ENCODE assay signal across 18 cellular contexts in the genomic region with DNA sequence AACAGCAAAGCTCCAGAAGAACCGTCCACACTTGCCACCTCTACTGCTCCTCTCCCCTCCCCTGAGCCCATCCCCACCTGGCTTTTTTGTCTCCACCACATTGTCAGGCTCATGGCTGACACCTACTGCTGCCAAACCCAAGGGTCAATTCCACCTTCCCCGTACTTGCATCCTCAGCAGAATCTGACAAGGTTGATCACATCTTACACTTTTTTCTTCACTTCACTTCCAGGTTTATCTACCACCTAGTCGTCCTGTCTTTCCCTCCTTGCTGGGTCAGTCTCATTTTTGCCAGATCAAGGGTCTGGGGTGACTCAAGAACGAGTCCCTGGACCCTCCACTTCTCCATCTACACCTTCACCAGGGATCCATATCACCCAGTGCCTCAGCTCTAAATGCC. TPM values are rescaled to one million over a fixed set of nuclear protein-coding genes. Genes with fewer than 3 reads are reported as not detected.
"Had no signal": no experiment of that assay in that cellular context is flagged by ENCODE, and none has a peak within 500 bp of the region (broad histone marks: within the 10 kb centered on the region; RNA-seq: fewer than 3 reads in every experiment).

No MANE protein-coding gene starts in this region.

- H3K9me3 Mint-ChIP-seq: dendritic cell treated with granulocyte-macrophage colony-stimulating factor and Interleukin-4, amounts not matched to agents 40 ng/mL and 50 ng/mL, for 4 days; memory B cell; naive B cell; stimulated activated memory B cell treated with anti-CD40 and anti-IgM and Interleukin-4, amounts not matched to agents 10 μg/mL and 1 μg/mL and 100 μg/mL, for 72 hours; T-helper 1 cell treated with Interleukin-12 subunit alpha and Interleukin-12 subunit beta and Interleukin-4 antibody, amounts not matched to agents 30 μg/mL and 1 μg/mL, for 36 hours; type B pancreatic cell had no signal

- DNase-seq: activated naive CD4-positive, alpha-beta T cell treated with anti-CD3 and anti-CD28 coated beads, Interleukin-2, amount 50 U/mL, for 16 hours; effector CD8-positive, alpha-beta T cell; mucosa of descending colon; naive B cell; stimulated activated CD4-positive, alpha-beta T cell treated with anti-CD3 and anti-CD28 coated beads, Interleukin-4, amount 100 ng/mL, for 4 hours; testis; WERI-Rb-1 had no signal

- H3K9me3 ChIP-seq: mucosa of descending colon, neutrophil, testis had no signal

- H3K27me3 ChIP-seq: hepatocyte, neutrophil, testis had no signal

- H3K27ac ChIP-seq: hepatocyte, neutrophil, parathyroid adenoma, testis, WERI-Rb-1 had no signal

- H3K4me3 ChIP-seq: hepatocyte, mucosa of descending colon, smooth muscle cell, testis had no signal

- H3K27me3 Mint-ChIP-seq: dendritic cell treated with granulocyte-macrophage colony-stimulating factor and Interleukin-4, amounts not matched to agents 40 ng/mL and 50 ng/mL, for 4 days; memory B cell; naive B cell; stimulated activated memory B cell treated with anti-CD40 and anti-IgM and Interleukin-4, amounts not matched to agents 10 μg/mL and 1 μg/mL and 100 μg/mL, for 72 hours; type B pancreatic cell had no signal

- H3K9ac ChIP-seq: parathyroid adenoma had no signal

- H3K4me2 ChIP-seq: hepatocyte, smooth muscle cell had no signal

- H3K27ac Mint-ChIP-seq: memory B cell; stimulated activated memory B cell treated with anti-CD40 and anti-IgM and Interleukin-4, amounts not matched to agents 10 μg/mL and 1 μg/mL and 100 μg/mL, for 72 hours; type B pancreatic cell had no signal

- H3K4me3 Mint-ChIP-seq: dendritic cell treated with granulocyte-macrophage colony-stimulating factor and Interleukin-4, amounts not matched to agents 40 ng/mL and 50 ng/mL, for 4 days; memory B cell; stimulated activated memory B cell treated with anti-CD40 and anti-IgM and Interleukin-4, amounts not matched to agents 10 μg/mL and 1 μg/mL and 100 μg/mL, for 72 hours; T-helper 1 cell treated with Interleukin-12 subunit alpha and Interleukin-12 subunit beta and Interleukin-4 antibody, amounts not matched to agents 30 μg/mL and 1 μg/mL, for 36 hours had no signal

- H2AFZ ChIP-seq: hepatocyte, parathyroid adenoma had no signal

- ATAC-seq: mucosa of descending colon; sciatic nerve; stimulated activated memory B cell treated with anti-CD40 and anti-IgM and Interleukin-4, amounts not matched to agents 10 μg/mL and 1 μg/mL and 100 μg/mL, for 72 hours had no signal

RNA-seq across cellular contexts. Expression of gene CASS4, which starts 23.2 kb away (rescaled TPM):
- total RNA-seq: endothelial cell of umbilical vein had no signal
